Comparison of ENCODE assay signal across 8 cellular contexts in the genomic region with DNA sequence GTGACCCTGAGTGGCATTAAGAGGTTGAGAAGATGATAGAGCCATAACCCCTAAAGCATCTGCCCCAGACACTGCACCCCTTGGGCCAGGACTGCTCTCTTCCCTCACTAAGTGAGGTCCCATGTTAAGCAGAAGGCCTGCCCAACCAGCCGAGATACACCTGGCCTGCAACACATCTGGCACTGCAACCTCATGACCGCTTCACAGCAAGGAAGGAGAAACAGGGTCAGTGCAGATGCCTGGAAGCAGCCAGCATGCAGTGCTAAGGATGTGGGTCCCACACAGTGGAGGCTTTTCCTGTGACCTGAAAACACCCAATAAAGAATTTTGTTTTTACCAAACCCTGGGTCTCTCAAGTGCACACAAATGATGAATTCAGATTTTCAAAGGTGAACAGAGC. TPM values are rescaled to one million over a fixed set of nuclear protein-coding genes. Genes with fewer than 3 reads are reported as not detected.
DNase-seq lines count a peak whose midpoint lies in the region; ATAC-seq, FAIRE-seq and TF ChIP-seq lines count a peak whose summit lies in the region.
"Had no signal": no experiment of that assay in that cellular context is flagged by ENCODE, and none has a peak within 500 bp of the region (broad histone marks: within the 10 kb centered on the region; RNA-seq: fewer than 3 reads in every experiment).

No MANE protein-coding gene starts in this region.

- intact Hi-C loops in left lung (cut with DNase I) (no loop called here), spleen (cut with DNase I; ENCODE audit: low total_unique reads) (no loop called here)

- TF ChIP-seq CTCF in HEK293 (tag by site-specific recombination; IDR thresholded peaks at IDR 0.05), result no peak
- TF ChIP-seq CTCF in left lung (IDR thresholded peaks at IDR 0.05), result no peak
- no peak for TF ChIP-seq CTCF in spleen (IDR thresholded peaks at IDR 0.05 in 8 of 11, conservative IDR thresholded peaks at IDR 0.05 in 3 of 11)

- H3K27ac Mint-ChIP-seq in activated naive CD8-positive, alpha-beta T cell treated with anti-CD3 and anti-CD28 coated beads, Interleukin-2, amount 10 ng/mL, durations not matched to agents 7 days and 5 days, result peak overlapping the region; percentile 46

- POLR2A ChIA-PET in HEK293 (lab: Yijun Ruan, JAX), result no interaction called here
- POLR2A ChIA-PET in activated naive CD8-positive, alpha-beta T cell treated with anti-CD3 and anti-CD28 coated beads, Interleukin-2, amount 10 ng/mL, durations not matched to agents 7 days and 5 days (lab: Charles Lee), result interaction anchor here (1.1 kb wide), 1 partner anchor 26 kb away, joined by 3 read pairs; no protein-coding TSS in a partner anchor

- H3K36me3 Mint-ChIP-seq in activated naive CD8-positive, alpha-beta T cell treated with anti-CD3 and anti-CD28 coated beads, Interleukin-2, amount 10 ng/mL, durations not matched to agents 7 days and 5 days, result peaks cover 44% of the 10 kb centered on the region

- peaks cover 71% of the 10 kb centered on the region for H3K4me1 Mint-ChIP-seq in activated naive CD8-positive, alpha-beta T cell treated with anti-CD3 and anti-CD28 coated beads, Interleukin-2, amount 10 ng/mL, durations not matched to agents 7 days and 5 days

- H3K27ac ChIP-seq in HEK293 (ENCODE audit: extremely low read depth, low read depth, low read length), result no peak overlapping the region
- H3K27ac ChIP-seq in left lung, result peak overlapping the region; percentile 59 to 83
- peak overlapping the region; percentile 21 to 92 (median 78) for H3K27ac ChIP-seq in spleen
- H3K27ac ChIP-seq: foreskin keratinocyte had no signal

- H3K9me3 ChIP-seq in HEK293 (ENCODE audit: control insufficient read depth, insufficient read depth, low read depth, low read length), result no peaks in the 10 kb centered on the region
- H3K9me3 ChIP-seq in left lung, result no peaks in the 10 kb centered on the region
- no peaks in the 10 kb centered on the region for H3K9me3 ChIP-seq in spleen

- H3K36me3 ChIP-seq in HEK293 (ENCODE audit: control insufficient read depth in 2 of 2, insufficient read depth in 1 of 2, low read length in 2 of 2) (peaks cover 0 to 4% of the 10 kb centered on the region in 2 experiments; a peak in 1 of 3 replicates), left lung (no peaks in the 10 kb centered on the region), spleen (peaks cover 0 to 11% (median 0%) of the 10 kb centered on the region in 6 donors)

- no peak overlapping the region for H3K4me3 ChIP-seq in HEK293 (ENCODE audit: low read depth, low read length)
- H3K4me3 ChIP-seq in left lung, result no peak overlapping the region
- H3K4me3 ChIP-seq in spleen, result no peak overlapping the region

- no peaks in the 10 kb centered on the region for H3K9me3 Mint-ChIP-seq in activated naive CD8-positive, alpha-beta T cell treated with anti-CD3 and anti-CD28 coated beads, Interleukin-2, amount 10 ng/mL, durations not matched to agents 7 days and 5 days

- no peak for DNase-seq in activated naive CD8-positive, alpha-beta T cell treated with anti-CD3 and anti-CD28 coated beads, Interleukin-2, amount 10 ng/mL, durations not matched to agents 7 days and 5 days
- no peak for DNase-seq in left lung
- DNase-seq in spleen, result no peak
- no peak for DNase-seq in SIG-M5 treated with dmso at 0.1 percent for 504 hours (lab: John Stamatoyannopoulos, UW; ENCODE audit: unreplicated experiment)
- DNase-seq in amygdala (lab: John Stamatoyannopoulos, UW), result no peak
- DNase-seq in GM19239 (ENCODE audit: insufficient read length, low spot score), result no peak
- DNase-seq: foreskin keratinocyte had no signal

- 44 to 72% (median 51%) methylated on average over 2 of the region's 2 CpGs for WGBS in spleen, 5 donors

- no peak for TF ChIP-seq POLR2A in spleen (IDR thresholded peaks at IDR 0.05)

- H3K27me3 ChIP-seq in left lung (no peaks in the 10 kb centered on the region), spleen (replicated peaks in 1 of 7) (no peaks in the 10 kb centered on the region)
- H3K27me3 ChIP-seq: foreskin keratinocyte had no signal

- H3K4me1 ChIP-seq in HEK293 (ENCODE audit: control insufficient read depth, insufficient read depth, low read length) (no peaks in the 10 kb centered on the region; the same call in 1 of the 2 replicates), left lung (peaks cover 84 to 99% of the 10 kb centered on the region in 2 donors), spleen (peaks cover 53 to 100% (median 93%) of the 10 kb centered on the region in 6 donors)

- no peaks in the 10 kb centered on the region for H3K27me3 Mint-ChIP-seq in activated naive CD8-positive, alpha-beta T cell treated with anti-CD3 and anti-CD28 coated beads, Interleukin-2, amount 10 ng/mL, durations not matched to agents 7 days and 5 days

- peak overlapping the region; percentile 52 for H3K4me3 Mint-ChIP-seq in activated naive CD8-positive, alpha-beta T cell treated with anti-CD3 and anti-CD28 coated beads, Interleukin-2, amount 10 ng/mL, durations not matched to agents 7 days and 5 days

- FAIRE-seq in GM19239 (lab: Jason Lieb, UNC), result no peak

- CTCF ChIA-PET in HEK293 (lab: Yijun Ruan, JAX), result interaction anchor here (0.6 to 2.4 kb wide), 3 partner anchors 92 to 960 kb away, joined by 3 to 10 read pairs (median 3); no protein-coding TSS in a partner anchor

- no peak for ATAC-seq in activated naive CD8-positive, alpha-beta T cell treated with anti-CD3 and anti-CD28 coated beads, Interleukin-2, amount 10 ng/mL, durations not matched to agents 7 days and 5 days (ENCODE audit: low read depth)
- ATAC-seq in left lung, result peak; percentile 13
- ATAC-seq: foreskin keratinocyte had no signal

TF ChIP-seq in HEK293, 187 proteins besides CTCF, POLR2A, EP300 and RAD21:
- TF ChIP-seq, protein P1, sequence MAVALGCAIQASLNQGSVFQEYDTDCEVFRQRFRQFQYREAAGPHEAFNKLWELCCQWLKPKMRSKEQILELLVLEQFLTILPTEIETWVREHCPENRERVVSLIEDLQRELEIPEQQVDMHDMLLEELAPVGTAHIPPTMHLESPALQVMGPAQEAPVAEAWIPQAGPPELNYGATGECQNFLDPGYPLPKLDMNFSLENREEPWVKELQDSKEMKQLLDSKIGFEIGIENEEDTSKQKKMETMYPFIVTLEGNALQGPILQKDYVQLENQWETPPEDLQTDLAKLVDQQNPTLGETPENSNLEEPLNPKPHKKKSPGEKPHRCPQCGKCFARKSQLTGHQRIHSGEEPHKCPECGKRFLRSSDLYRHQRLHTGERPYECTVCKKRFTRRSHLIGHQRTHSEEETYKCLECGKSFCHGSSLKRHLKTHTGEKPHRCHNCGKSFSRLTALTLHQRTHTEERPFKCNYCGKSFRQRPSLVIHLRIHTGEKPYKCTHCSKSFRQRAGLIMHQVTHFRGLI (tag by site-specific recombination; IDR thresholded peaks at IDR 0.05), result 0 out of 2 replicates have a peak, but pooled peaks have one; percentile 17
- no peak for TF ChIP-seq ZNF354C (tag by site-specific recombination; IDR thresholded peaks at IDR 0.05; ENCODE audit: borderline replicate concordance, low read depth)
- TF ChIP-seq, protein P2, sequence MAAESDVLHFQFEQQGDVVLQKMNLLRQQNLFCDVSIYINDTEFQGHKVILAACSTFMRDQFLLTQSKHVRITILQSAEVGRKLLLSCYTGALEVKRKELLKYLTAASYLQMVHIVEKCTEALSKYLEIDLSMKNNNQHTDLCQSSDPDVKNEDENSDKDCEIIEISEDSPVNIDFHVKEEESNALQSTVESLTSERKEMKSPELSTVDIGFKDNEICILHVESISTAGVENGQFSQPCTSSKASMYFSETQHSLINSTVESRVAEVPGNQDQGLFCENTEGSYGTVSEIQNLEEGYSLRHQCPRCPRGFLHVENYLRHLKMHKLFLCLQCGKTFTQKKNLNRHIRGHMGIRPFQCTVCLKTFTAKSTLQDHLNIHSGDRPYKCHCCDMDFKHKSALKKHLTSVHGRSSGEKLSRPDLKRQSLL (tag by site-specific recombination; IDR thresholded peaks at IDR 0.05), result 0 out of 2 replicates have a peak, but pooled peaks have one; percentile 29
TF ChIP-seq in HEK293: peak in this region for 2.

RNA-seq across cellular contexts. Expression of a gene that starts 7.4 kb away (rescaled TPM):
- 10 to 100 TPM; 26.8 to 28.2 TPM for total RNA-seq in activated naive CD8-positive, alpha-beta T cell treated with anti-CD3 and anti-CD28 coated beads, Interleukin-2, amount 10 ng/mL, durations not matched to agents 7 days and 5 days
- total RNA-seq in left lung (10 to 100 TPM; 18.4 to 22.6 TPM), spleen (10 to 100 TPM; 27.8 to 40.8 (median 37.7) TPM)
- polyA plus RNA-seq in spleen, result 10 to 100 TPM; 11.0 to 27.9 (median 21.9) TPM

RNA-seq across cellular contexts. Expression of a gene that starts 33.4 kb away (rescaled TPM):
- 10 to 100 TPM; 40.2 to 42.7 TPM for total RNA-seq in activated naive CD8-positive, alpha-beta T cell treated with anti-CD3 and anti-CD28 coated beads, Interleukin-2, amount 10 ng/mL, durations not matched to agents 7 days and 5 days
- total RNA-seq in left lung (10 to 100 TPM; 41.9 to 42.9 TPM), spleen (10 to 100 TPM; 13.8 to 26.9 (median 18.1) TPM)
- 10 to 100 TPM; 37.6 to 53.0 (median 50.7) TPM for polyA plus RNA-seq in spleen
